ENCODE assay signal across 8 cellular contexts in the genomic region with DNA sequence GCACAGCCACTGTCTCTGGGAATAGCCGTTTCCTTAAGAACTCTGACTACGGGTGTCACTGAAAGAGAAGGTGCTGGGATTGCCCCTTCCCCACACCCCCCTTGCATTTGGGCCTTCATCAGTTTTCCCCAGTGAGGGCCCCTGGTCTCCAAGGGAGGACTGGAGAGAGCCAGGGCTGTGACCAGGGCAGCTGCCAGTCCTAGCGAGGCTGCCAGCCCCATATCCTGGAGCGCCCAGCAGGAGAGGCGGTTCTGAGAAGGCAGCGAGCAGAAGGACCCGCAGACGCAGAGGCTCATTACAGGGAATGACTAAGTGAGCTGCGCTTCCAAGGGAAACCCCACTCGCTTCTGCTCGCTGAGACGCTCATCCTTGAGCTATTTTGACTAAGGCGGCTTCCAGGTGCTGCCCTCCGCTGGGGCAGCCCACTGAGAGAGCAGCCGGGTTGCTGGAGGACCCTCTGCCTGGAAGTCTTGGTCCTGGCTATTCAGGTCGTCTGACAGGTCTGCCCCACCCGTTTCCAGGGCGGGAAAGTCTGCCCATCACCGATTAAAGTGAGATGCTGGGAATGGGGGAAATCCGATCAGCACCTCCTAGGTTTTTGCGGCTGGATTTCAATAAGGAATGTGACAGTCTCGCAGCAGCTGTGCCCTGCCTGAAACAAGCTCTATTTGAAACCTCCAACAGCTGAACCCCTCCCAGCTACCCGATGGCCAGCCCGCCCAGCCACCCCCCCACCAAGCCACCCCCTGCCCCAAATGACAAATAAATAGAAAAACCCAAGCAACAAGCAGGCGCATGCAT. TPM values are rescaled to one million over a fixed set of nuclear protein-coding genes. Genes with fewer than 3 reads are reported as not detected.
DNase-seq lines count a peak whose midpoint lies in the region; ATAC-seq, FAIRE-seq and TF ChIP-seq lines count a peak whose summit lies in the region.

No MANE protein-coding gene starts in this region.

- no peak overlapping the region for H3K27ac ChIP-seq in lung (ENCODE audit: low read depth in 1 of 2, low read length in 1 of 2)

- H3K36me3 ChIP-seq in lung (ENCODE audit: control insufficient read depth in 2 of 2, insufficient read depth in 2 of 2, low read length in 2 of 2), result no peaks in the 10 kb centered on the region

- peaks cover 5 to 22% of the 10 kb centered on the region in 2 donors for H3K4me1 ChIP-seq in lung (ENCODE audit: control insufficient read depth in 2 of 2, insufficient read depth in 2 of 2, low read length in 2 of 2)

- no peak for FAIRE-seq in HTR-8/SVneo (lab: Jason Lieb, UNC)

- no peak overlapping the region for H3K4me3 ChIP-seq in lung

- intact Hi-C loops in posterior vena cava (cut with DNase I), result no loop called here

- no peaks in the 10 kb centered on the region for H3K9me3 ChIP-seq in lung (ENCODE audit: control insufficient read depth in 2 of 2, insufficient read depth in 1 of 2, low read length in 1 of 2)

- 18 to 44% methylated on average over 25 of the region's 25 CpGs for WGBS in lung, 2 donors

- peak; percentile 90 for DNase-seq in AG20443 (ENCODE audit: low spot score)
- peak; percentile 48 for DNase-seq in HTR-8/SVneo (ENCODE audit: insufficient read length, low spot score)
- DNase-seq in astrocyte of the hippocampus (ENCODE audit: low read depth, low spot score), result peak; percentile 90
- no peak for DNase-seq in lung (ENCODE audit: low spot score)
- no peak for DNase-seq in NCI-H2029 (lab: John Stamatoyannopoulos, UW)
- no peak for DNase-seq in RPMI8226
- DNase-seq in NCI-H1436 (lab: John Stamatoyannopoulos, UW), result no peak
- DNase-seq in posterior vena cava (ENCODE audit: low spot score), result no peak

- H3K27me3 ChIP-seq in lung (ENCODE audit: control insufficient read depth, insufficient read depth), result no peaks in the 10 kb centered on the region

- TF ChIP-seq CTCF in lung (IDR thresholded peaks at IDR 0.05; ENCODE audit: control extremely low read depth, extremely low read depth), result no peak

- peak; percentile 16 for ATAC-seq in lung (ENCODE audit: insufficient read depth, low FRiP score)

RNA-seq across cellular contexts. Expression of gene KCNN3, which starts 2.9 kb away (rescaled TPM):
- total RNA-seq in lung, result 1 to 10 TPM; 3.2 to 4.9 TPM
- under 1 TPM; 0.47 to 0.55 TPM for polyA plus RNA-seq in lung
- total RNA-seq in posterior vena cava, result 1 to 10 TPM; 1.9 to 2.0 TPM

Comparison
In these comparisons a context has a peak if more than half of its experiments do, and no peak if none do; other contexts are left out.
1. DNase-seq: peak in AG20443 (single experiment), HTR-8/SVneo (single experiment) and astrocyte of the hippocampus (single experiment); none in lung (single experiment), NCI-H2029 (single experiment), RPMI8226 (single experiment), NCI-H1436 (single experiment) and posterior vena cava (single experiment).